ENCODE assay signal across 9 cellular contexts in genomic region chr13:21637296-21637695, GRCh38. TPM values are rescaled to one million over a fixed set of nuclear protein-coding genes. Genes with fewer than 3 reads are reported as not detected.
DNase-seq lines count a peak whose midpoint lies in the region; ATAC-seq and TF ChIP-seq lines count a peak whose summit lies in the region.
"Had no signal": no experiment of that assay in that cellular context is flagged by ENCODE, and none has a peak within 500 bp of the region (broad histone marks: within the 10 kb centered on the region; RNA-seq: fewer than 3 reads in every experiment).

No MANE protein-coding gene starts in this region.

- H3K9me3 ChIP-seq in OCI-LY3 (ENCODE audit: insufficient read depth, low read length) (no peaks in the 10 kb centered on the region), adrenal gland (replicated peaks in 1 of 3) (no peaks in the 10 kb centered on the region)

- 52 to 71% (median 60%) methylated on average over 11 to 13 of the region's 13 CpGs for WGBS in adrenal gland, 4 donors

- no peaks in the 10 kb centered on the region for H3K79me2 ChIP-seq in OCI-LY3 (ENCODE audit: low read length)

- no peaks in the 10 kb centered on the region for H3K27me3 ChIP-seq in OCI-LY3 (ENCODE audit: low read depth, low read length)
- no peaks in the 10 kb centered on the region for H3K27me3 ChIP-seq in adrenal gland

- peak overlapping the region; percentile 80 for H3K4me2 ChIP-seq in OCI-LY3 (ENCODE audit: low read length)

- H3K4me1 ChIP-seq in OCI-LY3 (ENCODE audit: low read length) (peaks cover 8% of the 10 kb centered on the region), adrenal gland (replicated peaks in 1 of 2) (no peaks in the 10 kb centered on the region)

- H3K27ac ChIP-seq in OCI-LY3 (ENCODE audit: low read length) (no peak overlapping the region), adrenal gland (no peak overlapping the region)

- TF ChIP-seq CTCF in OCI-LY3 (IDR thresholded peaks at IDR 0.05; ENCODE audit: low read depth, low read length) (no peak), adrenal gland (IDR thresholded peaks at IDR 0.05) (no peak)

- peak overlapping the region; percentile 17; the same call in 1 of the 2 replicates for H3K9ac ChIP-seq in OCI-LY3 (ENCODE audit: low read length)

- ATAC-seq in GM19397 (IDR thresholded peaks at IDR 0.05; ENCODE audit: unreplicated experiment) = no peak

- H2AFZ ChIP-seq in OCI-LY3 (ENCODE audit: low read depth, low read length) = peak overlapping the region; percentile 58

- H3K4me3 ChIP-seq in OCI-LY3 (ENCODE audit: low read length) (peak overlapping the region; percentile 63), adrenal gland (no peak overlapping the region)

- TF ChIP-seq POLR2A in adrenal gland (IDR thresholded peaks at IDR 0.05) = no peak

- peak; percentile 38 for DNase-seq in activated CD8-positive, alpha-beta memory T cell treated with anti-CD3 and anti-CD28 coated beads, Interleukin-2, amount 50 U/mL, for 4 hours
- DNase-seq in activated CD8-positive, alpha-beta memory T cell treated with anti-CD3 and anti-CD28 coated beads, Interleukin-2, amount 50 U/mL, for 48 hours = no peak
- DNase-seq in adrenal gland (peak; percentile 31 to 64 (median 44)), posterior cingulate gyrus (peak in 6 of 10 donors; percentile 12 to 87 (median 32)), Ammon's horn (ENCODE audit: low spot score) (no peak), NCI-H446 (lab: John Stamatoyannopoulos, UW) (no peak)

- no peaks in the 10 kb centered on the region for H4K20me1 ChIP-seq in OCI-LY3 (ENCODE audit: insufficient read depth, low read length)

- H3K36me3 ChIP-seq in OCI-LY3 (replicated peaks; ENCODE audit: low read depth, low read length) = no peaks in the 10 kb centered on the region
- H3K36me3 ChIP-seq in adrenal gland (replicated peaks in 1 of 2) = no peaks in the 10 kb centered on the region

- intact Hi-C loops in adrenal gland (cut with DNase I) = loop anchor here (5.0 to 10.0 kb wide), 3 partner anchors 640 to 1158 kb away; no protein-coding TSS in a partner anchor
- intact Hi-C loops in posterior cingulate gyrus (cut with DNase I) = loop anchor here (5.0 to 10.0 kb wide), 2 partner anchors 638 to 1125 kb away; no protein-coding TSS in a partner anchor

RNA-seq across cellular contexts. Expression of gene MICU2, which starts 33.3 kb away (rescaled TPM):
- 100 to 1,000 TPM in 2 of 8 donors, 10 to 100 TPM in 6; 39.7 to 157 (median 55.9) TPM for total RNA-seq in adrenal gland
- polyA plus RNA-seq in adrenal gland = 100 to 1,000 TPM in 1 of 3 donors, 10 to 100 TPM in 2; 42.7 to 112 (median 62.9) TPM

RNA-seq across cellular contexts. Expression of gene FGF9, which starts 33.6 kb away (rescaled TPM):
- total RNA-seq in adrenal gland = 10 to 100 TPM in 2 of 8 donors, 1 to 10 TPM in 6; 1.4 to 12.8 (median 2.9) TPM
- polyA plus RNA-seq in adrenal gland = 1 to 10 TPM; 2.9 to 5.6 (median 5.5) TPM
- polyA plus RNA-seq: BJ had no signal

Comparison
In these comparisons a context has a peak if more than half of its experiments do, and no peak if none do; other contexts are left out.
1. DNase-seq: peak in activated CD8-positive, alpha-beta memory T cell treated with anti-CD3 and anti-CD28 coated beads, Interleukin-2, amount 50 U/mL, for 4 hours (single experiment), adrenal gland (7 of 7) and posterior cingulate gyrus (6 of 10); none in activated CD8-positive, alpha-beta memory T cell treated with anti-CD3 and anti-CD28 coated beads, Interleukin-2, amount 50 U/mL, for 48 hours (single experiment), Ammon's horn (single experiment) and NCI-H446 (0 of 2).